ENCODE assay signal across 21 cellular contexts in genomic region chr7:134042307-134042706, GRCh38.
"Had no signal": no experiment of that assay in that cellular context is flagged by ENCODE, and none has a peak within 500 bp of the region (broad histone marks: within the 10 kb centered on the region; RNA-seq: fewer than 3 reads in every experiment).

No MANE protein-coding gene starts in this region.

- H3K36me3 ChIP-seq: esophagus squamous epithelium, prostate gland, right atrium auricular region, thoracic aorta, vagina had no signal

- DNase-seq: activated CD4-positive, alpha-beta T cell treated with anti-CD3 and anti-CD28 coated beads for 36 hours; activated CD4-positive, alpha-beta T cell treated with anti-CD3 and anti-CD28 coated beads, Interleukin-2, amount 50 U/mL, for 4 hours; activated CD8-positive, alpha-beta memory T cell treated with anti-CD3 and anti-CD28 coated beads, Interleukin-2, amount 50 U/mL, for 48 hours; activated naive CD4-positive, alpha-beta T cell treated with Interleukin-2 at 50 U/mL for 16 hours; activated naive CD8-positive, alpha-beta T cell treated with anti-CD3 and anti-CD28 coated beads for 36 hours; activated T-cell treated with anti-CD3 and anti-CD28 coated beads, Interleukin-2, amount 50 U/mL, for 48 hours; central memory CD4-positive, alpha-beta T cell; effector memory CD8-positive, alpha-beta T cell; esophagus squamous epithelium; heart right ventricle; kidney; midbrain; stimulated activated CD4-positive, alpha-beta T cell treated with anti-CD3 and anti-CD28 coated beads, Interleukin-4, amount 100 ng/mL, for 24 hours; stimulated activated naive CD4-positive, alpha-beta T cell treated with Interleukin-2 at 50 U/mL for 16 hours had no signal

- H3K4me3 ChIP-seq: esophagus squamous epithelium, heart right ventricle, prostate gland, right atrium auricular region, thoracic aorta, vagina had no signal

- H3K27me3 ChIP-seq: esophagus squamous epithelium, heart right ventricle, right atrium auricular region, vagina had no signal

- H3K27ac ChIP-seq: esophagus squamous epithelium, heart right ventricle, prostate gland, right atrium auricular region, thoracic aorta, vagina had no signal

- ATAC-seq: activated CD4-positive, alpha-beta T cell treated with anti-CD3 and anti-CD28 coated beads for 36 hours; effector memory CD8-positive, alpha-beta T cell; left lobe of liver; natural killer cell treated with Interleukin-12 subunit alpha and Interleukin-12 subunit beta and Interleukin-15 and Interleukin-18, amount 100 ng/mL, for 72 hours; WTC11 had no signal

- H3K9me3 ChIP-seq: esophagus squamous epithelium, prostate gland, right atrium auricular region, thoracic aorta, vagina had no signal

- H3K4me1 ChIP-seq: esophagus squamous epithelium, heart right ventricle, prostate gland, right atrium auricular region, vagina had no signal
